In the genomic region with DNA sequence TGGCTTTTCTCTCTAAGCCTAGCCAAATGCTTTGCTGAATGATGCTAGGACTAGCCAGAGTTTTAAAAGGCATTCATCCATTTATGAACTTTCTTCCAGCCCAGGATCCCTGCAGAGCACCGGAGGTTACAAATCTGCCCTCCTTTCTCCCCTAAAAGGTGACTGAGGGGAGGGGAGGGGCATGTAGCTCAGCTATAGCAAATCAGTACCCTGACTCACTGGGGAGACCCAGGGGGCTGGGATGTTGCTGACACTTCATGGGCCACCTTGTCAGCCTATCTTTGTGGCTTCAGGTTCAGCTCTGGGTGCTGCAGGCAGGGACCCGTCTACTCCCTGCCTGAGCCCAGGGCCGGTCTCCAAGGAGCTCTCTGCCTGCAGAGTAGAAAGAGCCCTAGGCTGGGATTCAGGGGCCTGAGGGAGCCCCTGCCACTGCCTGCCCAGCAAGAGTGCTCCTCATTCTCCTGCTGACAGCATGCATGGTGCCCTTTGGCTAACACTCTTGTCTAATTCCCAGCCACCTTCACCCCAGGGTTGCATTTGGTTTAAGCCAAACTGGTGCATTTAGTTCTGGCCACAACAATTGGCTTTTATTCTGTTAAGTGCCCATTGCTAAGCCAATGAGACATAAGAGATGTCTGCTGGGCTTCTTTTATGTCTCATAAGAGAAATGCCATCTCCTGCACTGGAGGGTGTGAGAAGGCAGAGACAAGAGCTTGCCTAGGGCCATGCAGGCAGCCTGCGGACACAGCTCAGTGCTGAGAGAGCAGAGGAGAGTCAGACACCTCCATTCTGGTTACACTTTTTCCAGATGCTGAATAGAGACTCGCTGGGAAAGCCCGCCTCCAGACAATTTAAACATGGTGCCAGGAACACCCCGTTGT, we compare ENCODE assay signal across 17 cellular contexts. TPM values are rescaled to one million over a fixed set of nuclear protein-coding genes. Genes with fewer than 3 reads are reported as not detected.
DNase-seq lines count a peak whose midpoint lies in the region; ATAC-seq and TF ChIP-seq lines count a peak whose summit lies in the region.
"Had no signal": no experiment of that assay in that cellular context is flagged by ENCODE, and none has a peak within 500 bp of the region (broad histone marks: within the 10 kb centered on the region; RNA-seq: fewer than 3 reads in every experiment).

No MANE protein-coding gene starts in this region.

- CTCF ChIA-PET in HEK293 (lab: Yijun Ruan, JAX) = interaction anchor here (2.7 kb wide), 1 partner anchor 33 kb away, joined by 12 read pairs; no protein-coding TSS in a partner anchor

- peaks cover 33% of the 10 kb centered on the region for H3K4me1 Mint-ChIP-seq in activated T-helper 1 cell treated with anti-CD3 and anti-CD28 coated beads, Interleukin-12 subunit alpha, Interleukin-12 subunit beta, Interleukin-2, Interleukin-4 antibody, amounts not matched to agents 30 ng/mL and 10 ng/mL and 1 ng/mL, durations not matched to agents 14 hours and 24 hours and 36 hours (ENCODE audit: low read depth)

- no peak overlapping the region for H3K4me3 Mint-ChIP-seq in activated T-helper 1 cell treated with anti-CD3 and anti-CD28 coated beads, Interleukin-12 subunit alpha, Interleukin-12 subunit beta, Interleukin-2, Interleukin-4 antibody, amounts not matched to agents 30 ng/mL and 10 ng/mL and 1 ng/mL, durations not matched to agents 14 hours and 24 hours and 36 hours
- H3K4me3 Mint-ChIP-seq: activated B cell treated with CpG ODN at 0.5 μM for 24 hours had no signal

- H3K18ac ChIP-seq in mesenchymal stem cell (ENCODE audit: low read depth in 1 of 2, low read length in 2 of 2) = no peak overlapping the region

- peaks cover 47% of the 10 kb centered on the region for H3K79me1 ChIP-seq in mesenchymal stem cell (replicated peaks; ENCODE audit: low read length, poor library complexity, severe bottlenecking)

- H4K91ac ChIP-seq in mesenchymal stem cell (ENCODE audit: low read length) = no peak overlapping the region

- no peak overlapping the region for H2BK12ac ChIP-seq in mesenchymal stem cell (ENCODE audit: low read length in 2 of 2)

- H2BK15ac ChIP-seq in mesenchymal stem cell (ENCODE audit: low read depth, poor library complexity, severe bottlenecking) = peak overlapping the region; percentile 33

- H4K8ac ChIP-seq in mesenchymal stem cell (ENCODE audit: low read length) = no peak overlapping the region

- H3K9me3 Mint-ChIP-seq in activated T-helper 1 cell treated with anti-CD3 and anti-CD28 coated beads, Interleukin-12 subunit alpha, Interleukin-12 subunit beta, Interleukin-2, Interleukin-4 antibody, amounts not matched to agents 30 ng/mL and 10 ng/mL and 1 ng/mL, durations not matched to agents 14 hours and 24 hours and 36 hours = peaks cover 8% of the 10 kb centered on the region
- H3K9me3 Mint-ChIP-seq: activated B cell treated with CpG ODN at 0.5 μM for 24 hours had no signal

- no peaks in the 10 kb centered on the region; the same call in 1 of the 2 replicates for H3K36me3 ChIP-seq in BE2C
- no peaks in the 10 kb centered on the region for H3K36me3 ChIP-seq in HEK293 (ENCODE audit: control insufficient read depth in 2 of 2, insufficient read depth in 1 of 2, low read length in 2 of 2)
- H3K36me3 ChIP-seq in mesenchymal stem cell (ENCODE audit: control insufficient read depth in 1 of 2, insufficient read depth in 2 of 2, low read depth in 1 of 2, low read length in 2 of 2) = peaks cover 3 to 18% of the 10 kb centered on the region in 2 experiments
- peaks cover 0 to 3% of the 10 kb centered on the region in 2 donors for H3K36me3 ChIP-seq in ascending aorta
- no peaks in the 10 kb centered on the region for H3K36me3 ChIP-seq in vagina

- TF ChIP-seq POLR2A in vagina (IDR thresholded peaks at IDR 0.05) = no peak

- H2AFZ ChIP-seq in mesenchymal stem cell (ENCODE audit: low read depth, low read length) = no peak overlapping the region

- H2AK5ac ChIP-seq in mesenchymal stem cell (ENCODE audit: low read length, severe bottlenecking) = peak overlapping the region; percentile 36

- POLR2A ChIA-PET in HEK293 (lab: Yijun Ruan, JAX) = interaction anchor here (1.1 kb wide), 1 partner anchor 12 kb away, joined by 3 read pairs; the partner anchor contains the start of gene UBA6

- no peak overlapping the region for H3K23ac ChIP-seq in mesenchymal stem cell (ENCODE audit: low read length in 2 of 2)

- H3K27ac ChIP-seq in HEK293 (ENCODE audit: extremely low read depth, low read depth, low read length) = no peak overlapping the region
- no peak overlapping the region for H3K27ac ChIP-seq in mesenchymal stem cell (ENCODE audit: low read length, poor library complexity, severe bottlenecking)
- no peak overlapping the region for H3K27ac ChIP-seq in ascending aorta
- no peak overlapping the region for H3K27ac ChIP-seq in vagina
- H3K27ac ChIP-seq: psoas muscle had no signal

- no peak overlapping the region for H2BK5ac ChIP-seq in mesenchymal stem cell (ENCODE audit: low read depth, low read length, poor library complexity, severe bottlenecking)

- DNase-seq in BE2C = peak; percentile 18
- no peak for DNase-seq in activated T-helper 1 cell treated with anti-CD3 and anti-CD28 coated beads, Interleukin-12 subunit alpha, Interleukin-12 subunit beta, Interleukin-2, Interleukin-4 antibody, amounts not matched to agents 30 ng/mL and 10 ng/mL and 1 ng/mL, durations not matched to agents 14 hours and 24 hours and 36 hours (ENCODE audit: low spot score)
- DNase-seq in mesenchymal stem cell = no peak
- no peak for DNase-seq in ascending aorta (ENCODE audit: low spot score in 2 of 2)
- DNase-seq in vagina (ENCODE audit: extremely low spot score in 2 of 2) = no peak
- DNase-seq in NCI-H526 treated with DMSO at 0.1 percent for 48 hours (lab: John Stamatoyannopoulos, UW) = no peak
- DNase-seq: activated B cell treated with CpG ODN at 0.5 μM for 24 hours; activated CD8-positive, alpha-beta memory T cell treated with anti-CD3 and anti-CD28 coated beads, Interleukin-2, amount 50 U/mL, for 4 hours; C1 segment of cervical spinal cord; NCI-H2107; psoas muscle had no signal

- H3K4me3 ChIP-seq in BE2C (ENCODE audit: low read depth, low read length) (peak overlapping the region; percentile 1), HEK293 (ENCODE audit: low read depth, low read length) (no peak overlapping the region), mesenchymal stem cell (ENCODE audit: insufficient read depth in 1 of 2, low read depth in 1 of 2, low read length in 2 of 2) (no peak overlapping the region), ascending aorta (no peak overlapping the region), vagina (no peak overlapping the region)
- H3K4me3 ChIP-seq: psoas muscle had no signal

- H3K9me3 ChIP-seq in BE2C (no peaks in the 10 kb centered on the region), HEK293 (ENCODE audit: control insufficient read depth, insufficient read depth, low read depth, low read length) (no peaks in the 10 kb centered on the region), mesenchymal stem cell (ENCODE audit: control insufficient read depth, low read length) (no peaks in the 10 kb centered on the region), ascending aorta (no peaks in the 10 kb centered on the region), vagina (no peaks in the 10 kb centered on the region)
- H3K9me3 ChIP-seq: psoas muscle had no signal

- intact Hi-C loops in activated T-helper 1 cell treated with anti-CD3 and anti-CD28 coated beads, Interleukin-12 subunit alpha, Interleukin-12 subunit beta, Interleukin-2, Interleukin-4 antibody, amounts not matched to agents 30 ng/mL and 10 ng/mL and 1 ng/mL, durations not matched to agents 14 hours and 24 hours and 36 hours (cut with micrococcal nuclease) = no loop called here
- intact Hi-C loops in ascending aorta (cut with DNase I) = no loop called here
- intact Hi-C loops in vagina (cut with DNase I) = no loop called here

- no peaks in the 10 kb centered on the region for H3K27me3 Mint-ChIP-seq in activated T-helper 1 cell treated with anti-CD3 and anti-CD28 coated beads, Interleukin-12 subunit alpha, Interleukin-12 subunit beta, Interleukin-2, Interleukin-4 antibody, amounts not matched to agents 30 ng/mL and 10 ng/mL and 1 ng/mL, durations not matched to agents 14 hours and 24 hours and 36 hours (ENCODE audit: insufficient read depth)
- H3K27me3 Mint-ChIP-seq: activated B cell treated with CpG ODN at 0.5 μM for 24 hours had no signal

- peaks cover 33% of the 10 kb centered on the region for H3K36me3 Mint-ChIP-seq in activated T-helper 1 cell treated with anti-CD3 and anti-CD28 coated beads, Interleukin-12 subunit alpha, Interleukin-12 subunit beta, Interleukin-2, Interleukin-4 antibody, amounts not matched to agents 30 ng/mL and 10 ng/mL and 1 ng/mL, durations not matched to agents 14 hours and 24 hours and 36 hours (ENCODE audit: low read depth)

- H3K27me3 ChIP-seq in BE2C (no peaks in the 10 kb centered on the region), mesenchymal stem cell (ENCODE audit: control insufficient read depth in 1 of 2, insufficient read depth in 1 of 2, low read length in 2 of 2) (no peaks in the 10 kb centered on the region), ascending aorta (no peaks in the 10 kb centered on the region), vagina (no peaks in the 10 kb centered on the region)

- no peak overlapping the region for H3K9ac ChIP-seq in mesenchymal stem cell (ENCODE audit: low read length)

- 88% methylated on average over 7 of the region's 7 CpGs for WGBS in mesenchymal stem cell

- ATAC-seq in HG03460 (IDR thresholded peaks at IDR 0.05; ENCODE audit: unreplicated experiment) = no peak
- ATAC-seq: psoas muscle had no signal

- H3K27ac Mint-ChIP-seq in activated T-helper 1 cell treated with anti-CD3 and anti-CD28 coated beads, Interleukin-12 subunit alpha, Interleukin-12 subunit beta, Interleukin-2, Interleukin-4 antibody, amounts not matched to agents 30 ng/mL and 10 ng/mL and 1 ng/mL, durations not matched to agents 14 hours and 24 hours and 36 hours = peak overlapping the region; percentile 81

- no peak overlapping the region for H2BK120ac ChIP-seq in mesenchymal stem cell (ENCODE audit: low read depth, low read length)

- no peak overlapping the region for H3K4ac ChIP-seq in mesenchymal stem cell (ENCODE audit: low read depth in 1 of 2, low read length in 2 of 2)

- H3K4me2 ChIP-seq in mesenchymal stem cell (ENCODE audit: low read length, poor library complexity, severe bottlenecking) = no peak overlapping the region

- peaks cover 27% of the 10 kb centered on the region for H3K4me1 ChIP-seq in BE2C
- no peaks in the 10 kb centered on the region for H3K4me1 ChIP-seq in HEK293 (ENCODE audit: control insufficient read depth, insufficient read depth, low read length)
- H3K4me1 ChIP-seq in mesenchymal stem cell (ENCODE audit: control insufficient read depth, insufficient read depth, low read depth, low read length) = peaks cover 7% of the 10 kb centered on the region
- H3K4me1 ChIP-seq in ascending aorta = no peaks in the 10 kb centered on the region
- H3K4me1 ChIP-seq in vagina = peaks cover 15% of the 10 kb centered on the region
- H3K4me1 ChIP-seq: psoas muscle had no signal

- TF ChIP-seq CTCF in BE2C (IDR thresholded peaks at IDR 0.05; ENCODE audit: low read depth, low read length) (no peak), HEK293 (tag by site-specific recombination; IDR thresholded peaks at IDR 0.05) (no peak), ascending aorta (IDR thresholded peaks at IDR 0.05) (no peak), vagina (IDR thresholded peaks at IDR 0.05) (no peak)

- H3K14ac ChIP-seq in mesenchymal stem cell (ENCODE audit: low read length in 2 of 2) = no peak overlapping the region

RNA-seq across cellular contexts. Expression of gene UBA6, which starts 11.9 kb away (rescaled TPM):
- polyA plus RNA-seq in BE2C (2012; ENCODE audit: insufficient read depth, insufficient read length, low read depth) = 14.8 TPM
- total RNA-seq in activated T-helper 1 cell treated with anti-CD3 and anti-CD28 coated beads, Interleukin-12 subunit alpha, Interleukin-12 subunit beta, Interleukin-2, Interleukin-4 antibody, amounts not matched to agents 30 ng/mL and 10 ng/mL and 1 ng/mL, durations not matched to agents 14 hours and 24 hours and 36 hours = 78.2 and 78.5 TPM in 2 replicates
- polyA plus RNA-seq in mesenchymal stem cell (2013, experiment 1 of 2) = 29.8 TPM
- 28.6 TPM for polyA plus RNA-seq in mesenchymal stem cell (2013, experiment 2 of 2)
- total RNA-seq in ascending aorta = 5.1 TPM
- total RNA-seq in vagina = 36.3 TPM

RNA-seq across cellular contexts. Expression of gene GNRHR, which starts 41.3 kb away (rescaled TPM):
- 0.34 TPM for polyA plus RNA-seq in BE2C (2012; ENCODE audit: insufficient read depth, insufficient read length, low read depth)
- not detected in 2 replicates for total RNA-seq in activated T-helper 1 cell treated with anti-CD3 and anti-CD28 coated beads, Interleukin-12 subunit alpha, Interleukin-12 subunit beta, Interleukin-2, Interleukin-4 antibody, amounts not matched to agents 30 ng/mL and 10 ng/mL and 1 ng/mL, durations not matched to agents 14 hours and 24 hours and 36 hours
- not detected for polyA plus RNA-seq in mesenchymal stem cell (2013, experiment 1 of 2)
- not detected for polyA plus RNA-seq in mesenchymal stem cell (2013, experiment 2 of 2)
- total RNA-seq in ascending aorta (not detected), vagina (not detected)
- total RNA-seq: activated B cell treated with CpG ODN at 0.5 μM for 24 hours, cerebellum, kidney epithelial cell, MCF 10A, psoas muscle had no signal
- polyA plus RNA-seq: psoas muscle, thymus had no signal
